In the genomic region with DNA sequence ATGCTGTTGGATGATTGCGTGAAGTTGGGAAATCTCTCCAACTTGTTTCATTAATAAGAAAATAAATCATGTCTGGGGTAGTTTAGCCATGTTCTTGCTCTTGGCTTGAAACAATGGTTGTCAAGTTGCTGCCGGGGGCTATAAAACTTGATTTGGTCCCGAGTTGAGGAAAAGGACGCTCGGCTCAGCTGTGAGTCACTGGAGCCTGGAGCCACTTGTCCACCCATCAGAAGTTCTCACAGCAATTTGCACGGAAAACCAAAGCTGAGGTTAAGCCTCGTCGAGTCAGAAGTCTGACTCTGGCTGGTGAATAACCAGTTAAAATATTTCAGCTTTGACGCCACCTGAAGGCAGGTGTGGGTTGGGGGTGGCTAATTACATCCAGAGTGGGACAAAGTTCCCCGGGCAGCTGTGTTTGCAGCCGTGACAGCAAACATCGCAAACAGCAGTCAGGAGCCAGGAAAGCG, we compare ENCODE assay signal across 1 cellular context.
A peak's percentile ranks its signal among the peaks of the same experiment; 100 is the strongest.
TF ChIP-seq lines count a peak whose summit lies in the region.

No MANE protein-coding gene starts in this region.

TF ChIP-seq in HepG2, 621 proteins besides CTCF, POLR2A, EP300 and RAD21 (continued from another document):
- TF ChIP-seq, protein P1, sequence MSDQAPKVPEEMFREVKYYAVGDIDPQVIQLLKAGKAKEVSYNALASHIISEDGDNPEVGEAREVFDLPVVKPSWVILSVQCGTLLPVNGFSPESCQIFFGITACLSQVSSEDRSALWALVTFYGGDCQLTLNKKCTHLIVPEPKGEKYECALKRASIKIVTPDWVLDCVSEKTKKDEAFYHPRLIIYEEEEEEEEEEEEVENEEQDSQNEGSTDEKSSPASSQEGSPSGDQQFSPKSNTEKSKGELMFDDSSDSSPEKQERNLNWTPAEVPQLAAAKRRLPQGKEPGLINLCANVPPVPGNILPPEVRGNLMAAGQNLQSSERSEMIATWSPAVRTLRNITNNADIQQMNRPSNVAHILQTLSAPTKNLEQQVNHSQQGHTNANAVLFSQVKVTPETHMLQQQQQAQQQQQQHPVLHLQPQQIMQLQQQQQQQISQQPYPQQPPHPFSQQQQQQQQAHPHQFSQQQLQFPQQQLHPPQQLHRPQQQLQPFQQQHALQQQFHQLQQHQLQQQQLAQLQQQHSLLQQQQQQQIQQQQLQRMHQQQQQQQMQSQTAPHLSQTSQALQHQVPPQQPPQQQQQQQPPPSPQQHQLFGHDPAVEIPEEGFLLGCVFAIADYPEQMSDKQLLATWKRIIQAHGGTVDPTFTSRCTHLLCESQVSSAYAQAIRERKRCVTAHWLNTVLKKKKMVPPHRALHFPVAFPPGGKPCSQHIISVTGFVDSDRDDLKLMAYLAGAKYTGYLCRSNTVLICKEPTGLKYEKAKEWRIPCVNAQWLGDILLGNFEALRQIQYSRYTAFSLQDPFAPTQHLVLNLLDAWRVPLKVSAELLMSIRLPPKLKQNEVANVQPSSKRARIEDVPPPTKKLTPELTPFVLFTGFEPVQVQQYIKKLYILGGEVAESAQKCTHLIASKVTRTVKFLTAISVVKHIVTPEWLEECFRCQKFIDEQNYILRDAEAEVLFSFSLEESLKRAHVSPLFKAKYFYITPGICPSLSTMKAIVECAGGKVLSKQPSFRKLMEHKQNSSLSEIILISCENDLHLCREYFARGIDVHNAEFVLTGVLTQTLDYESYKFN (CRISPR knock-in tag; conservative IDR thresholded peaks at IDR 0.05): 0 out of 2 replicates have a peak, but pooled peaks have one; percentile 22
- peak; percentile 43 for TF ChIP-seq SAP130 (CRISPR knock-in tag; IDR thresholded peaks at IDR 0.05; ENCODE audit: low read depth)
- peak; percentile 25; the same call in 1 of the 2 replicates for TF ChIP-seq RXRB (CRISPR knock-in tag; IDR thresholded peaks at IDR 0.05; ENCODE audit: borderline replicate concordance)
- no peak for TF ChIP-seq ZFP36L1 (CRISPR knock-in tag; IDR thresholded peaks at IDR 0.05)
- peak; percentile 90 for TF ChIP-seq ZNF652 (CRISPR knock-in tag; IDR thresholded peaks at IDR 0.05; ENCODE audit: borderline replicate concordance, low read depth)
- TF ChIP-seq MATR3 (CRISPR knock-in tag; IDR thresholded peaks at IDR 0.05): no peak
- TF ChIP-seq, protein P2, sequence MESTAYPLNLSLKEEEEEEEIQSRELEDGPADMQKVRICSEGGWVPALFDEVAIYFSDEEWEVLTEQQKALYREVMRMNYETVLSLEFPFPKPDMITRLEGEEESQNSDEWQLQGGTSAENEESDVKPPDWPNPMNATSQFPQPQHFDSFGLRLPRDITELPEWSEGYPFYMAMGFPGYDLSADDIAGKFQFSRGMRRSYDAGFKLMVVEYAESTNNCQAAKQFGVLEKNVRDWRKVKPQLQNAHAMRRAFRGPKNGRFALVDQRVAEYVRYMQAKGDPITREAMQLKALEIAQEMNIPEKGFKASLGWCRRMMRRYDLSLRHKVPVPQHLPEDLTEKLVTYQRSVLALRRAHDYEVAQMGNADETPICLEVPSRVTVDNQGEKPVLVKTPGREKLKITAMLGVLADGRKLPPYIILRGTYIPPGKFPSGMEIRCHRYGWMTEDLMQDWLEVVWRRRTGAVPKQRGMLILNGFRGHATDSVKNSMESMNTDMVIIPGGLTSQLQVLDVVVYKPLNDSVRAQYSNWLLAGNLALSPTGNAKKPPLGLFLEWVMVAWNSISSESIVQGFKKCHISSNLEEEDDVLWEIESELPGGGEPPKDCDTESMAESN (CRISPR knock-in tag; conservative IDR thresholded peaks at IDR 0.05): peak; percentile 70; the same call in 1 of the 2 replicates
- TF ChIP-seq FOSL2 (CRISPR knock-in tag; IDR thresholded peaks at IDR 0.05): 0 out of 2 replicates have a peak, but pooled peaks have one; percentile 34
- TF ChIP-seq TFAP4 (IDR thresholded peaks at IDR 0.05; ENCODE audit: borderline replicate concordance, low read depth): peak; percentile 82
- TF ChIP-seq TEAD3 (CRISPR knock-in tag; optimal IDR thresholded peaks at IDR 0.05; ENCODE audit: borderline replicate concordance): peak; percentile 50
- TF ChIP-seq SATB2 (CRISPR knock-in tag; IDR thresholded peaks at IDR 0.05): no peak
